ENCODE assay signal across 13 cellular contexts in the genomic region with DNA sequence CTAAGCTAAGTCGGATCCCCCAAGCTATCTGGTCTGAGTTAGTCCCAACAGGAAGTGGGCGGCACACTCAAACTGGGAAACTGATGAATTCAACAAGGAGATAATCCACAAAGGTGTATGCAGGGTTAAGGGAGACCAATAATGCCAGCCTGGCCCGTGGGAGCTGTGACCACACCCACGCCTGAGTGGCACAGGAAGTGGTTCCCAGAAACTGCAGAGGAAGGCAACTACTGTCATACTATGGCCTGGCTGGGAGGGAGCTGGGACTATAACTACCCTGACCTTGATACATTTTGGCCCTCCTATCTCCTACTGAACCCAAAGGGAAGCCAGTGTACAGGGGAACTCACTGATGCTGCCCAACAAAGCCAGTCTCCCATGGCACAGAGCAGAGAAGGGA.
"Had no signal": no experiment of that assay in that cellular context is flagged by ENCODE, and none has a peak within 500 bp of the region (broad histone marks: within the 10 kb centered on the region; RNA-seq: fewer than 3 reads in every experiment).

No MANE protein-coding gene starts in this region.

- DNase-seq: activated effector memory CD4-positive, alpha-beta T cell treated with Interleukin-2 at 50 U/mL for 16 hours; islet precursor cell; naive thymus-derived CD4-positive, alpha-beta T cell; pancreas; sigmoid colon; spleen; stimulated activated CD4-positive, alpha-beta T cell treated with anti-CD3 and anti-CD28 coated beads, Interleukin-2, amount 100 ng/mL, for 24 hours; tibial artery; uterus had no signal

- H3K9me3 ChIP-seq: pancreas, sigmoid colon, spleen, tibial artery, uterus had no signal

- H3K27me3 ChIP-seq: pancreas, sigmoid colon, spleen, tibial artery, uterus had no signal

- H3K27ac ChIP-seq: coronary artery, pancreas, sigmoid colon, spleen, tibial artery, uterus, VCaP had no signal

- H3K4me3 ChIP-seq: coronary artery, lung, pancreas, sigmoid colon, spleen, tibial artery, uterus had no signal

- H3K4me1 ChIP-seq: pancreas, sigmoid colon, spleen, tibial artery, uterus had no signal

- ATAC-seq: esophagus mucosa; naive thymus-derived CD4-positive, alpha-beta T cell; pancreas had no signal

- H3K36me3 ChIP-seq: pancreas, sigmoid colon, spleen, tibial artery, uterus had no signal
